7 cellular contexts compared by ENCODE assay signal in the genomic region with DNA sequence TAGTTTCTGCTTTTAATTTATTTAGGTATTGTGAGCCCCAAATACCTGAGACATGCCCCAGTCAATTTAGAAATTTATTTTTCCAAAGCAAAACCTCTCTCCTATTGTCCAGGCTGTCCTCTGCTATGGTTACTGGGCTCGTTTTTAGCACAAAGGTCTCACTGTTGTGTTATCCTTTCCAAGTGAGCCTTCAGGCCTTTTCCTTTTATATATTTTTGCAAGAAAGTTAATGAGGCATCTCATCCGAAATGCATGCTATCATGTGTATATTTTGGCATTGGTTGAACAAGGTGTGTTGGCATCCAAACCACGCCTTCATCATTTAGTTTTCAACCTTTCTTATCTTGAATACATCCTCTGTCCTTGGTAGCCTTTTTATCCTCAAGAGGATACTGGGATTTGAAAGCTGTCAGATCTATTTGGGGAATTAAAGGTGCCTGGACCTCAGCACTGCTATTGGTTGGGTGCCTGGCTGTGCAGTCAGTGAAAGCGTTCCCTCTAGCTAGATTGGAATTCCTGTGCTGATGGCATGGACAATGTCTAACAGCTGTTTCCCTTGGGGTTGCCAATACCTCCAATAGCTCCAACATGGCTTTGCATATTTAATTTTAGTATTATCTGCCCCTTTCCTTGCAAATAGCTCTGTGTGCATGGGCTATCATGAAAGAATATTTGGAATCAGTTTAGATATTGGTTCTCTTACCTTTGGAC. TPM values are rescaled to one million over a fixed set of nuclear protein-coding genes. Genes with fewer than 3 reads are reported as not detected.
DNase-seq lines count a peak whose midpoint lies in the region; TF ChIP-seq lines count a peak whose summit lies in the region.
"Not testable (repeated sequence)": the region's sequence is repeated elsewhere in the genome, so short reads cannot be mapped to it uniquely, and the experiment has no call there.
"Had no signal": no experiment of that assay in that cellular context is flagged by ENCODE, and none has a peak within 500 bp of the region (broad histone marks: within the 10 kb centered on the region; RNA-seq: fewer than 3 reads in every experiment).

No MANE protein-coding gene starts in this region.

- not testable (repeated sequence) for H3K27ac Mint-ChIP-seq in activated CD4-positive, alpha-beta T cell treated with anti-CD3 and anti-CD28 coated beads, Interleukin-2, amount 10 ng/mL, durations not matched to agents 24 days and 14 days

- peak; percentile 3 for DNase-seq in activated CD4-positive, alpha-beta T cell treated with anti-CD3 and anti-CD28 coated beads, Interleukin-2, amount 10 ng/mL, durations not matched to agents 24 days and 14 days
- DNase-seq in foreskin melanocyte (peak; percentile 1), left kidney (ENCODE audit: low read depth, low spot score) (peak; percentile 14)
- DNase-seq in thyroid gland, result not testable (repeated sequence)

- H3K36me3 Mint-ChIP-seq in activated CD4-positive, alpha-beta T cell treated with anti-CD3 and anti-CD28 coated beads, Interleukin-2, amount 10 ng/mL, durations not matched to agents 24 days and 14 days (ENCODE audit: low read depth), result not testable (repeated sequence)

- TF ChIP-seq EP300 in Ishikawa (IDR thresholded peaks at IDR 0.05; ENCODE audit: borderline replicate concordance), result not testable (repeated sequence)

- H3K9me3 ChIP-seq in thyroid gland, result not testable (repeated sequence)

- H3K9me3 Mint-ChIP-seq in activated CD4-positive, alpha-beta T cell treated with anti-CD3 and anti-CD28 coated beads, Interleukin-2, amount 10 ng/mL, durations not matched to agents 24 days and 14 days, result not testable (repeated sequence)

- TF ChIP-seq CTCF in 22Rv1 (IDR thresholded peaks at IDR 0.05); thyroid gland (IDR thresholded peaks at IDR 0.05): not testable (repeated sequence)

- H3K4me1 Mint-ChIP-seq in activated CD4-positive, alpha-beta T cell treated with anti-CD3 and anti-CD28 coated beads, Interleukin-2, amount 10 ng/mL, durations not matched to agents 24 days and 14 days, result not testable (repeated sequence)

- intact Hi-C loops in activated CD4-positive, alpha-beta T cell treated with anti-CD3 and anti-CD28 coated beads, Interleukin-2, amount 10 ng/mL, durations not matched to agents 24 days and 14 days (cut with micrococcal nuclease); thyroid gland (cut with DNase I): not testable (repeated sequence)

- not testable (repeated sequence) for H3K4me3 Mint-ChIP-seq in activated CD4-positive, alpha-beta T cell treated with anti-CD3 and anti-CD28 coated beads, Interleukin-2, amount 10 ng/mL, durations not matched to agents 24 days and 14 days

- not testable (repeated sequence) for H3K27me3 Mint-ChIP-seq in activated CD4-positive, alpha-beta T cell treated with anti-CD3 and anti-CD28 coated beads, Interleukin-2, amount 10 ng/mL, durations not matched to agents 24 days and 14 days

- not testable (repeated sequence) for H3K36me3 ChIP-seq in thyroid gland

- peaks cover 22 to 44% of the 10 kb centered on the region in 2 donors for H3K4me1 ChIP-seq in thyroid gland

- H3K27ac ChIP-seq in 22Rv1 (peak overlapping the region; percentile 66), thyroid gland (peak overlapping the region in 2 of 3 donors; percentile 24 to 52)

- 53 to 55% methylated on average over 4 of the region's 4 CpGs for WGBS in thyroid gland, 2 donors

- not testable (repeated sequence) for H3K27me3 ChIP-seq in thyroid gland

- peak in 1 of 2 donors; percentile 37 for TF ChIP-seq POLR2A in thyroid gland (IDR thresholded peaks at IDR 0.05)

- TF ChIP-seq RAD21 in Ishikawa (IDR thresholded peaks at IDR 0.05; ENCODE audit: low read depth), result not testable (repeated sequence)

- not testable (repeated sequence) for H3K4me3 ChIP-seq in thyroid gland (replicated peaks in 1 of 3)

TF ChIP-seq in Ishikawa, 13 proteins besides CTCF, POLR2A, EP300 and RAD21:
- TF ChIP-seq, protein P1, sequence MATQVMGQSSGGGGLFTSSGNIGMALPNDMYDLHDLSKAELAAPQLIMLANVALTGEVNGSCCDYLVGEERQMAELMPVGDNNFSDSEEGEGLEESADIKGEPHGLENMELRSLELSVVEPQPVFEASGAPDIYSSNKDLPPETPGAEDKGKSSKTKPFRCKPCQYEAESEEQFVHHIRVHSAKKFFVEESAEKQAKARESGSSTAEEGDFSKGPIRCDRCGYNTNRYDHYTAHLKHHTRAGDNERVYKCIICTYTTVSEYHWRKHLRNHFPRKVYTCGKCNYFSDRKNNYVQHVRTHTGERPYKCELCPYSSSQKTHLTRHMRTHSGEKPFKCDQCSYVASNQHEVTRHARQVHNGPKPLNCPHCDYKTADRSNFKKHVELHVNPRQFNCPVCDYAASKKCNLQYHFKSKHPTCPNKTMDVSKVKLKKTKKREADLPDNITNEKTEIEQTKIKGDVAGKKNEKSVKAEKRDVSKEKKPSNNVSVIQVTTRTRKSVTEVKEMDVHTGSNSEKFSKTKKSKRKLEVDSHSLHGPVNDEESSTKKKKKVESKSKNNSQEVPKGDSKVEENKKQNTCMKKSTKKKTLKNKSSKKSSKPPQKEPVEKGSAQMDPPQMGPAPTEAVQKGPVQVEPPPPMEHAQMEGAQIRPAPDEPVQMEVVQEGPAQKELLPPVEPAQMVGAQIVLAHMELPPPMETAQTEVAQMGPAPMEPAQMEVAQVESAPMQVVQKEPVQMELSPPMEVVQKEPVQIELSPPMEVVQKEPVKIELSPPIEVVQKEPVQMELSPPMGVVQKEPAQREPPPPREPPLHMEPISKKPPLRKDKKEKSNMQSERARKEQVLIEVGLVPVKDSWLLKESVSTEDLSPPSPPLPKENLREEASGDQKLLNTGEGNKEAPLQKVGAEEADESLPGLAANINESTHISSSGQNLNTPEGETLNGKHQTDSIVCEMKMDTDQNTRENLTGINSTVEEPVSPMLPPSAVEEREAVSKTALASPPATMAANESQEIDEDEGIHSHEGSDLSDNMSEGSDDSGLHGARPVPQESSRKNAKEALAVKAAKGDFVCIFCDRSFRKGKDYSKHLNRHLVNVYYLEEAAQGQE (IDR thresholded peaks at IDR 0.05; ENCODE audit: low read depth), result peak; percentile 34; the same call in 1 of the 2 replicates
- peak; percentile 41; the same call in 1 of the 2 replicates for TF ChIP-seq NFIC (IDR thresholded peaks at IDR 0.05)

RNA-seq across cellular contexts. Expression of gene AKR1C2, which starts 10.7 kb away (rescaled TPM):
- not detected in 2 replicates for total RNA-seq in activated CD4-positive, alpha-beta T cell treated with anti-CD3 and anti-CD28 coated beads, Interleukin-2, amount 10 ng/mL, durations not matched to agents 24 days and 14 days
- total RNA-seq in thyroid gland, result 10 to 100 TPM; 48.2 to 59.9 (median 53.9) TPM
- total RNA-seq: CD4-positive, alpha-beta memory T cell had no signal

RNA-seq across cellular contexts. Expression of gene AKR1C1, which starts 51.1 kb away (rescaled TPM):
- total RNA-seq in activated CD4-positive, alpha-beta T cell treated with anti-CD3 and anti-CD28 coated beads, Interleukin-2, amount 10 ng/mL, durations not matched to agents 24 days and 14 days, result 0.62 and 1.0 TPM in 2 replicates
- 100 to 1,000 TPM in 3 of 4 donors, 10 to 100 TPM in 1; 73.8 to 132 (median 121) TPM for total RNA-seq in thyroid gland

Comparison
In these comparisons a context has a peak if more than half of its experiments do, and no peak if none do; other contexts are left out.
1. RNA of gene AKR1C2, which starts 10.7 kb away (total RNA-seq): 48.2 to 59.9 TPM in thyroid gland; not detected in activated CD4-positive, alpha-beta T cell treated with anti-CD3 and anti-CD28 coated beads, Interleukin-2, amount 10 ng/mL, durations not matched to agents 24 days and 14 days; every median in the first group is over 10 times any median in the second.
2. RNA of gene AKR1C1, which starts 51.1 kb away (total RNA-seq): 73.8 to 132 TPM in thyroid gland; 0.62 to 1.0 TPM in activated CD4-positive, alpha-beta T cell treated with anti-CD3 and anti-CD28 coated beads, Interleukin-2, amount 10 ng/mL, durations not matched to agents 24 days and 14 days; every median in the first group is over 10 times any median in the second.